In the genomic region with DNA sequence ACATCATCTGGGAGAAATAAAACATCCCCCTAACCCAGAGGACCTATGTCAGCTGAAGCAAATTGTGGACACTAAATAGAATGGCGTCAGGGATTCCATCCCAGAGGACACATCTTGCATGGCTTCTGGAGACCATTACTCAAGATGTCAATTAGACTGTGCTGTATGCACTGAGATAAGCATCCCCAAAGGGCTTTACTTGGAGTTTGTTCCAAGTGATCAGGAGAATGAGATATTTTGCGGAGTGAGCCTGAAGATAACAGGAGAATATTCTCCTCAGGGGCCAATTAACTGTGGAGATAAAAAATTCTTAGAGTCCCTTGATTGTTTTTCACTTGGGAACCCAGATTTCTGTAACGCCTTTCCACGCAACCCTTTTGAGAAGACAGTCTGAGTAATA, we compare ENCODE assay signal across 9 cellular contexts. TPM values are rescaled to one million over a fixed set of nuclear protein-coding genes. Genes with fewer than 3 reads are reported as not detected.
"Had no signal": no experiment of that assay in that cellular context is flagged by ENCODE, and none has a peak within 500 bp of the region (broad histone marks: within the 10 kb centered on the region; RNA-seq: fewer than 3 reads in every experiment).

No MANE protein-coding gene starts in this region.

- ATAC-seq: GM12878 had no signal

- H3K4me3 ChIP-seq: GM12878 had no signal

- DNase-seq: GDM1, GF-D8 had no signal

- FAIRE-seq: G401.6, GM12878, GM12891, GM12892, GM18507, GM19239 had no signal

RNA-seq across cellular contexts. Expression of a gene that starts 4.5 kb away (rescaled TPM):
- total RNA-seq: G401 had no signal

RNA-seq across cellular contexts. Expression of a gene that starts 48.0 kb away (rescaled TPM):
- total RNA-seq: G401 had no signal

RNA-seq across cellular contexts. Expression of a gene that starts 53.6 kb away (rescaled TPM):
- total RNA-seq: G401, GM12878 had no signal
